In genomic region chr12:68034567-68034966, GRCh38 we compare ENCODE assay signal across 8 cellular contexts.
"Had no signal": no experiment of that assay in that cellular context is flagged by ENCODE, and none has a peak within 500 bp of the region (broad histone marks: within the 10 kb centered on the region; RNA-seq: fewer than 3 reads in every experiment).

No MANE protein-coding gene starts in this region.

- H3K4me1 Mint-ChIP-seq: mesothelial cell of epicardium had no signal

- H3K27ac Mint-ChIP-seq: activated naive CD4-positive, alpha-beta T cell treated with anti-CD3 and anti-CD28 coated beads, Interleukin-2, amount 50 U/mL, for 24 hours; activated T-cell treated with anti-CD3 and anti-CD28 coated beads, Interleukin-2, amount 50 U/mL, for 24 hours; mesothelial cell of epicardium; naive thymus-derived CD4-positive, alpha-beta T cell had no signal

- H3K9me3 Mint-ChIP-seq: activated naive CD4-positive, alpha-beta T cell treated with anti-CD3 and anti-CD28 coated beads, Interleukin-2, amount 50 U/mL, for 24 hours had no signal

- H3K36me3 Mint-ChIP-seq: activated naive CD4-positive, alpha-beta T cell treated with anti-CD3 and anti-CD28 coated beads, Interleukin-2, amount 50 U/mL, for 24 hours; mesothelial cell of epicardium had no signal

- DNase-seq: activated CD4-positive, alpha-beta T cell treated with anti-CD3 and anti-CD28 coated beads for 48 hours; activated effector memory CD4-positive, alpha-beta T cell treated with Interleukin-2 at 50 U/mL for 16 hours; activated T-cell treated with anti-CD3 and anti-CD28 coated beads, Interleukin-2, amount 50 U/mL, for 24 hours; amniotic stem cell; naive thymus-derived CD4-positive, alpha-beta T cell had no signal

- H3K4me3 Mint-ChIP-seq: activated naive CD4-positive, alpha-beta T cell treated with anti-CD3 and anti-CD28 coated beads, Interleukin-2, amount 50 U/mL, for 24 hours; activated T-cell treated with anti-CD3 and anti-CD28 coated beads, Interleukin-2, amount 50 U/mL, for 24 hours; mesothelial cell of epicardium; naive thymus-derived CD4-positive, alpha-beta T cell had no signal

- H3K27me3 Mint-ChIP-seq: activated naive CD4-positive, alpha-beta T cell treated with anti-CD3 and anti-CD28 coated beads, Interleukin-2, amount 50 U/mL, for 24 hours; activated T-cell treated with anti-CD3 and anti-CD28 coated beads, Interleukin-2, amount 50 U/mL, for 24 hours; naive thymus-derived CD4-positive, alpha-beta T cell had no signal

- ATAC-seq: body of pancreas; naive thymus-derived CD4-positive, alpha-beta T cell had no signal
